12 cellular contexts compared by ENCODE assay signal in the genomic region with DNA sequence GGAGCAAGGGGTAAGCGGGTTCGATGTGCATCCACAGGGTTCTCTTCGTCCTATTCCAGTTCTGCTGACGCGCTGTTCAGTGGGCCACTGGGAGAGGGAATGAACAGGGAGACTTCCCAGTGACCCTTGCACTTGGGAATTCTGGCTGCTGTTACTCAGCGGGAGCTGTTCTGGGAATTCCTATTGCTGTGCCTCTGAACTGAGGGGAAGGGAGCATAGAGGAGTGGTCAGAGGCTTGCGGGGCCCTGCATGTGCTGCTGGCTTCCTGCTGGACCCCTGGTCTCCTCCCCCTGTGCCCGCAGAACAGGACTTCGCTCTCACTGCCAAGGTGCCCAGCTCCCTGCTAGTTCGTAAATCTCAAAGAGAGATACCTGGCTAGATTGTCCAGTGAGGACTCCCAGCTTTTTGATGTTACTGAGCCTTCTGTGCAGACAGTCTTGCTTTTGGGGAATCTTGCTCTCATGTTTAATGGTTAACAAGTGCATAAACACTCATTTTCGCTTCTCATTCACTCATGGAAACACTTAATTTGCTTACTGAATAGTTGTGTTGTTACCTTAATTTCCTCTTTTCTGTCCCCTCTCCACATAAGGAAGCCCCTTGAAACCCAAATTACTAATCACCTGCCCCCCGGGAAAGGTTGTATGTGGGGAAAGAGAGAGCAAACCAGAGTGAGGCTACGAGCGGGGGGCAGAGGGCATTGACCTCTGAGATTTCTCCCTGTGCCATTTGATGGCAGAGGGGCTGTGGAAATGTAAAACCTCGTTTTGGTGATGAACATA.
A peak's percentile ranks its signal among the peaks of the same experiment; 100 is the strongest.
DNase-seq lines count a peak whose midpoint lies in the region; ATAC-seq and TF ChIP-seq lines count a peak whose summit lies in the region.
"Had no signal": no experiment of that assay in that cellular context is flagged by ENCODE, and none has a peak within 500 bp of the region (broad histone marks: within the 10 kb centered on the region; RNA-seq: fewer than 3 reads in every experiment).

No MANE protein-coding gene starts in this region.

- H3K9me3 ChIP-seq in RWPE2 (ENCODE audit: severe bottlenecking) = no peaks in the 10 kb centered on the region

- H3K4me3 ChIP-seq in AG04449 (ENCODE audit: low read depth, low read length) = peak overlapping the region; percentile 19
- no peak overlapping the region for H3K4me3 ChIP-seq in RWPE2 (ENCODE audit: severe bottlenecking)

- H3K36me3 ChIP-seq in RWPE2 (ENCODE audit: low read depth) = peaks cover 13% of the 10 kb centered on the region

- H3K4me1 Mint-ChIP-seq in memory B cell = peaks cover 55% of the 10 kb centered on the region

- peak overlapping the region; percentile 80 for H3K27ac Mint-ChIP-seq in memory B cell

- H3K27ac ChIP-seq in RWPE2 (ENCODE audit: poor library complexity, severe bottlenecking) = peak overlapping the region; percentile 5

- CTCF ChIA-PET in AG04449 (lab: Yijun Ruan, JAX) = interaction anchor here (0.6 to 1.4 kb wide), 3 partner anchors 26 to 154 kb away, joined by 3 to 5 read pairs (median 3); no protein-coding TSS in a partner anchor

- H3K36me3 Mint-ChIP-seq in memory B cell = no peaks in the 10 kb centered on the region

- DNase-seq in AG04449 (ENCODE audit: low read depth, low spot score) = no peak
- DNase-seq in RWPE2 (ENCODE audit: low spot score) = no peak
- DNase-seq in memory B cell (ENCODE audit: low spot score in 2 of 2) = no peak
- no peak for DNase-seq in NCI-H2227 treated with DMSO at 0.1 percent for 48 hours (lab: John Stamatoyannopoulos, UW)
- no peak for DNase-seq in NCI-H1092 treated with DMSO at 0.1 percent for 48 hours (lab: John Stamatoyannopoulos, UW)
- DNase-seq in activated CD4-positive, CD25-positive, alpha-beta regulatory T cell treated with anti-CD3 and anti-CD28 coated beads, Interleukin-2, amount 50 U/mL, for 72 hours = no peak
- no peak for DNase-seq in LoVo (ENCODE audit: low spot score)
- DNase-seq: activated T-cell treated with anti-CD3 and anti-CD28 coated beads, Interleukin-2, amount 50 U/mL, for 4 hours; AML-193; NCI-H1048; stimulated activated naive CD8-positive, alpha-beta T cell treated with anti-CD3 and anti-CD28 coated beads, Interleukin-15, Interleukin-2, amounts not matched to agents 100 U/mL and 50 U/mL, for 24 hours had no signal

- no peaks in the 10 kb centered on the region for H3K27me3 ChIP-seq in RWPE2 (ENCODE audit: insufficient read depth, poor library complexity, severe bottlenecking)

- peaks cover 52% of the 10 kb centered on the region for H3K4me1 ChIP-seq in RWPE2 (ENCODE audit: insufficient read depth, poor library complexity, severe bottlenecking)

- H3K9me3 Mint-ChIP-seq in memory B cell = no peaks in the 10 kb centered on the region
- H3K9me3 Mint-ChIP-seq: activated T-cell treated with anti-CD3 and anti-CD28 coated beads, Interleukin-2, amount 50 U/mL, for 4 hours had no signal

- peak; percentile 25 for ATAC-seq in GM21381 (IDR thresholded peaks at IDR 0.05; ENCODE audit: unreplicated experiment)
- no peak for ATAC-seq in RWPE2 (ENCODE audit: low read depth)
- no peak for ATAC-seq in memory B cell (ENCODE audit: low read depth)
- ATAC-seq: activated T-cell treated with anti-CD3 and anti-CD28 coated beads, Interleukin-2, amount 50 U/mL, for 4 hours; stimulated activated naive CD8-positive, alpha-beta T cell treated with anti-CD3 and anti-CD28 coated beads, Interleukin-15, Interleukin-2, amounts not matched to agents 100 U/mL and 50 U/mL, for 24 hours had no signal

- peak overlapping the region; percentile 86 for H3K4me3 Mint-ChIP-seq in memory B cell
- H3K4me3 Mint-ChIP-seq: activated T-cell treated with anti-CD3 and anti-CD28 coated beads, Interleukin-2, amount 50 U/mL, for 4 hours had no signal

- POLR2A ChIA-PET in AG04449 (lab: Yijun Ruan, JAX) = interaction anchor here (0.8 kb wide), 1 partner anchor 121 kb away, joined by 3 read pairs; no protein-coding TSS in a partner anchor

- no peak for TF ChIP-seq CTCF in AG04449 (IDR thresholded peaks at IDR 0.05; ENCODE audit: insufficient read depth, low read length, missing control alignments)
- no peak for TF ChIP-seq CTCF in RWPE2 (IDR thresholded peaks at IDR 0.05; ENCODE audit: poor library complexity, severe bottlenecking)

- no peaks in the 10 kb centered on the region for H3K27me3 Mint-ChIP-seq in memory B cell
